In genomic region chr6:116513224-116513875, GRCh38 we compare ENCODE assay signal across 15 cellular contexts. TPM values are rescaled to one million over a fixed set of nuclear protein-coding genes. Genes with fewer than 3 reads are reported as not detected.
A peak's percentile ranks its signal among the peaks of the same experiment; 100 is the strongest.
DNase-seq lines count a peak whose midpoint lies in the region; FAIRE-seq and TF ChIP-seq lines count a peak whose summit lies in the region.
"Had no signal": no experiment of that assay in that cellular context is flagged by ENCODE, and none has a peak within 500 bp of the region (broad histone marks: within the 10 kb centered on the region; RNA-seq: fewer than 3 reads in every experiment).

No MANE protein-coding gene starts in this region.

- WGBS in hepatocyte (ENCODE audit: low lambda C conversion rate, missing lambda C conversion rate), result 92% methylated on average over 2 of the region's 2 CpGs
- WGBS in prostate gland, result 98% methylated on average over 2 of the region's 2 CpGs
- WGBS in testis, 2 donors, result 88 to 92% methylated on average over 2 of the region's 2 CpGs
- WGBS in lower leg skin, 2 donors, result 75 to 80% methylated on average over 2 of the region's 2 CpGs

- TF ChIP-seq POLR2A in prostate gland (IDR thresholded peaks at IDR 0.05) (no peak), testis (IDR thresholded peaks at IDR 0.05) (no peak), lower leg skin (IDR thresholded peaks at IDR 0.05) (no peak)

- H3K9me2 ChIP-seq in hepatocyte (replicated peaks; ENCODE audit: insufficient read depth), result no peaks in the 10 kb centered on the region

- TF ChIP-seq CTCF in astrocyte (IDR thresholded peaks at IDR 0.05; ENCODE audit: insufficient read depth, low read depth, low read length) (no peak), hepatocyte (IDR thresholded peaks at IDR 0.05; ENCODE audit: poor library complexity) (no peak), prostate gland (IDR thresholded peaks at IDR 0.05) (no peak), testis (IDR thresholded peaks at IDR 0.05) (no peak), lower leg skin (IDR thresholded peaks at IDR 0.05) (no peak)

- H3K9me3 ChIP-seq in astrocyte (ENCODE audit: insufficient read depth, low read depth, low read length), result no peaks in the 10 kb centered on the region
- no peaks in the 10 kb centered on the region for H3K9me3 ChIP-seq in hepatocyte (ENCODE audit: low read depth)
- H3K9me3 ChIP-seq in stomach smooth muscle (ENCODE audit: control insufficient read depth in 2 of 2, low read length in 2 of 2), result no peaks in the 10 kb centered on the region
- no peaks in the 10 kb centered on the region for H3K9me3 ChIP-seq in prostate gland
- H3K9me3 ChIP-seq in testis, result no peaks in the 10 kb centered on the region

- no peaks in the 10 kb centered on the region for H3K27me3 Mint-ChIP-seq in astrocyte (ENCODE audit: low read depth, unreplicated experiment)

- H2AFZ ChIP-seq in astrocyte (ENCODE audit: low read depth, low read length) (no peak overlapping the region), hepatocyte (no peak overlapping the region)

- intact Hi-C loops in prostate gland (cut with DNase I), result loop anchor here (5.0 to 10.0 kb wide), 2 partner anchors 51 to 236 kb away; partner anchors contain the start of gene TSPYL1
- intact Hi-C loops in testis (cut with DNase I; ENCODE audit: low total_unique reads), result no loop called here
- intact Hi-C loops in lower leg skin (cut with DNase I; ENCODE audit: low total_unique reads), result no loop called here

- H3K4me1 Mint-ChIP-seq in astrocyte (ENCODE audit: low read depth, unreplicated experiment), result peaks cover 14% of the 10 kb centered on the region

- H3K9me3 Mint-ChIP-seq in astrocyte (ENCODE audit: unreplicated experiment), result peaks cover 4% of the 10 kb centered on the region

- H3K36me3 ChIP-seq in astrocyte (ENCODE audit: insufficient read depth, low read length), result peaks cover 7% of the 10 kb centered on the region
- no peaks in the 10 kb centered on the region for H3K36me3 ChIP-seq in hepatocyte (replicated peaks; ENCODE audit: insufficient read depth, low read depth)
- H3K36me3 ChIP-seq in stomach smooth muscle (ENCODE audit: control insufficient read depth in 2 of 2, insufficient read depth in 2 of 2, low read length in 2 of 2), result peaks cover 0 to 9% of the 10 kb centered on the region in 2 donors
- H3K36me3 ChIP-seq in prostate gland, result no peaks in the 10 kb centered on the region
- no peaks in the 10 kb centered on the region for H3K36me3 ChIP-seq in testis (ENCODE audit: low read depth, missing control alignments)

- peaks cover 23% of the 10 kb centered on the region for H3K79me2 ChIP-seq in astrocyte (ENCODE audit: insufficient read depth, low read length)
- no peaks in the 10 kb centered on the region for H3K79me2 ChIP-seq in hepatocyte

- POLR2A ChIA-PET in HEK293T (lab: Yijun Ruan, JAX), result interaction anchor here (0.5 to 3.3 kb wide), 4 partner anchors 58 to 413 kb away, joined by 3 to 17 read pairs (median 4); partner anchors contain the start of genes NT5DC1, RWDD1 and TSPYL1

- peak overlapping the region; percentile 41 for H3K4me3 Mint-ChIP-seq in astrocyte (ENCODE audit: unreplicated experiment)
- H3K4me3 Mint-ChIP-seq: WTC11 had no signal

- no peaks in the 10 kb centered on the region for H3K27me3 ChIP-seq in astrocyte (ENCODE audit: insufficient read depth, low read length)
- H3K27me3 ChIP-seq in hepatocyte, result no peaks in the 10 kb centered on the region
- no peaks in the 10 kb centered on the region for H3K27me3 ChIP-seq in stomach smooth muscle (ENCODE audit: control insufficient read depth in 1 of 2, insufficient read depth in 2 of 2, low read length in 2 of 2)
- H3K27me3 ChIP-seq in prostate gland (replicated peaks; ENCODE audit: insufficient read depth), result no peaks in the 10 kb centered on the region
- no peaks in the 10 kb centered on the region for H3K27me3 ChIP-seq in testis

- no peak overlapping the region for H3K27ac ChIP-seq in astrocyte (ENCODE audit: low read depth, low read length)
- H3K27ac ChIP-seq in hepatocyte, result no peak overlapping the region
- H3K27ac ChIP-seq in stomach smooth muscle (ENCODE audit: low read length), result no peak overlapping the region
- no peak overlapping the region for H3K27ac ChIP-seq in prostate gland
- no peak overlapping the region for H3K27ac ChIP-seq in testis
- H3K27ac ChIP-seq: SK-N-MC had no signal

- peaks cover 10% of the 10 kb centered on the region for H3K4me1 ChIP-seq in astrocyte (ENCODE audit: insufficient read depth, low read length)
- H3K4me1 ChIP-seq in hepatocyte (ENCODE audit: insufficient read depth), result no peaks in the 10 kb centered on the region
- peaks cover 10% of the 10 kb centered on the region for H3K4me1 ChIP-seq in stomach smooth muscle (ENCODE audit: control insufficient read depth, insufficient read depth, low read length)
- no peaks in the 10 kb centered on the region for H3K4me1 ChIP-seq in prostate gland (replicated peaks)
- no peaks in the 10 kb centered on the region for H3K4me1 ChIP-seq in testis

- peaks cover 3% of the 10 kb centered on the region for H3K36me3 Mint-ChIP-seq in astrocyte (ENCODE audit: low read depth, unreplicated experiment)
- H3K36me3 Mint-ChIP-seq: WTC11 had no signal

- H3K9ac ChIP-seq in astrocyte (ENCODE audit: low read length), result peak overlapping the region; percentile 84
- peak overlapping the region in 1 of 2 donors; percentile 4 for H3K9ac ChIP-seq in stomach smooth muscle (ENCODE audit: low read length in 2 of 2)

- H3K4me2 ChIP-seq in astrocyte (ENCODE audit: low read length), result peak overlapping the region; percentile 83
- peak overlapping the region; percentile 66 for H3K4me2 ChIP-seq in hepatocyte

- H3K27ac Mint-ChIP-seq in astrocyte (ENCODE audit: unreplicated experiment), result no peak overlapping the region
- H3K27ac Mint-ChIP-seq: WTC11 had no signal

- no peaks in the 10 kb centered on the region for H4K20me1 ChIP-seq in astrocyte (ENCODE audit: insufficient read depth, low read length)
- no peaks in the 10 kb centered on the region for H4K20me1 ChIP-seq in hepatocyte (ENCODE audit: insufficient read depth, poor library complexity, severe bottlenecking)

- FAIRE-seq in astrocyte (lab: Jason Lieb, UNC), result no peak

- CTCF ChIA-PET in HEK293T (lab: Yijun Ruan, JAX), result interaction anchor here (0.8 to 1.4 kb wide), 3 partner anchors 9 to 17 kb away, joined by 3 to 7 read pairs (median 5); no protein-coding TSS in a partner anchor

- DNase-seq in HEK293T (ENCODE audit: extremely low spot score) (no peak), astrocyte (ENCODE audit: low read depth) (no peak), hepatocyte (ENCODE audit: low spot score) (no peak), prostate gland (ENCODE audit: low spot score) (no peak), testis (no peak), lower leg skin (ENCODE audit: low spot score in 2 of 2) (no peak)
- DNase-seq: activated naive CD4-positive, alpha-beta T cell treated with anti-CD3 and anti-CD28 coated beads, Interleukin-2, amount 50 U/mL, for 16 hours; COR-L47; NCI-H2107 had no signal

- H3K4me3 ChIP-seq in astrocyte (ENCODE audit: insufficient read depth, low read depth, low read length) (peak overlapping the region; percentile 60), hepatocyte (no peak overlapping the region), stomach smooth muscle (ENCODE audit: low read length in 2 of 2) (peak overlapping the region; percentile 67 to 77), prostate gland (no peak overlapping the region), testis (no peak overlapping the region), lower leg skin (ENCODE audit: low read depth, poor library complexity, severe bottlenecking) (no peak overlapping the region)
- H3K4me3 ChIP-seq: SK-N-MC had no signal

TF ChIP-seq in HEK293T, 16 proteins besides CTCF, POLR2A, EP300 and RAD21:
- TF ChIP-seq FOXM1 (IDR thresholded peaks at IDR 0.05; ENCODE audit: borderline replicate concordance) (no peak), PKNOX1 (IDR thresholded peaks at IDR 0.05) (peak; percentile 66)

RNA-seq across cellular contexts. Expression of gene CALHM5, which starts 1.9 kb away (rescaled TPM):
- total RNA-seq in astrocyte, result 1.8 and 1.9 TPM in 2 replicates
- total RNA-seq in hepatocyte, result 1.2 and 1.7 TPM in 2 replicates
- 0.46 and 0.62 TPM in 2 replicates for polyA plus RNA-seq in hepatocyte
- 1 to 10 TPM in 1 of 2 donors, under 1 TPM in 1; 0.32 to 1.8 TPM for total RNA-seq in prostate gland
- total RNA-seq in testis, result 1 to 10 TPM; 2.0 TPM
- polyA plus RNA-seq in testis (ENCODE audit: insufficient read depth, low read depth, low replicate concordance), result 1.5 TPM
- 1 to 10 TPM in 3 of 4 donors, under 1 TPM in 1; 0.34 to 3.9 (median 1.7) TPM for total RNA-seq in lower leg skin

RNA-seq across cellular contexts. Expression of gene TRAPPC3L, which starts 32.1 kb away (rescaled TPM):
- total RNA-seq in astrocyte (not detected in 2 replicates), hepatocyte (0.40 TPM in 1 of 2 replicates, not detected in the other), prostate gland (not detected), testis (under 1 TPM in 1 of 2 donors, not detected in 1; 0.39 TPM), lower leg skin (not detected)
- polyA plus RNA-seq in hepatocyte (1.2 TPM in 1 of 2 replicates, not detected in the other), testis (ENCODE audit: insufficient read depth, low read depth, low replicate concordance) (0.37 TPM)
- total RNA-seq: fibroblast of villous mesenchyme, WTC11 had no signal

RNA-seq across cellular contexts. Expression of gene CALHM4, which starts 40.2 kb away (rescaled TPM):
- total RNA-seq in astrocyte, result 0.20 TPM in 1 of 2 replicates, not detected in the other
- total RNA-seq in hepatocyte, result not detected in 2 replicates
- polyA plus RNA-seq in hepatocyte, result not detected in 2 replicates
- under 1 TPM in 1 of 2 donors, not detected in 1; 0.57 TPM for total RNA-seq in prostate gland
- total RNA-seq in testis, result under 1 TPM in 1 of 2 donors, not detected in 1; 0.25 TPM
- 1.2 TPM for polyA plus RNA-seq in testis (ENCODE audit: insufficient read depth, low read depth, low replicate concordance)
- 1 to 10 TPM in 1 of 4 donors, not detected in 3; 4.5 TPM for total RNA-seq in lower leg skin
- total RNA-seq: fibroblast of villous mesenchyme, myocyte, subcutaneous adipose tissue, WTC11 had no signal

RNA-seq across cellular contexts. Expression of gene CALHM6, which starts 52.2 kb away (rescaled TPM):
- not detected in 2 replicates for total RNA-seq in astrocyte
- total RNA-seq in hepatocyte, result 0.83 TPM in 1 of 2 replicates, not detected in the other
- polyA plus RNA-seq in hepatocyte, result 0.43 and 0.50 TPM in 2 replicates
- 1 to 10 TPM; 6.3 to 6.7 TPM for total RNA-seq in prostate gland
- 10 to 100 TPM in 1 of 2 donors, 1 to 10 TPM in 1; 9.7 to 10.4 TPM for total RNA-seq in testis
- polyA plus RNA-seq in testis (ENCODE audit: insufficient read depth, low read depth, low replicate concordance), result 15.7 TPM
- total RNA-seq in lower leg skin, result 1 to 10 TPM in 2 of 4 donors, under 1 TPM in 1, not detected in 1; 0.65 to 3.3 (median 2.6) TPM
- total RNA-seq: fibroblast of villous mesenchyme, myocyte had no signal

RNA-seq across cellular contexts. Expression of gene RWDD1, which starts 58.0 kb away (rescaled TPM):
- 42.1 and 45.1 TPM in 2 replicates for total RNA-seq in astrocyte
- total RNA-seq in hepatocyte, result 41.0 and 54.1 TPM in 2 replicates
- 43.3 and 48.8 TPM in 2 replicates for polyA plus RNA-seq in hepatocyte
- total RNA-seq in prostate gland, result 10 to 100 TPM; 26.7 to 40.3 TPM
- 10 to 100 TPM; 20.5 to 27.8 TPM for total RNA-seq in testis
- 15.6 TPM for polyA plus RNA-seq in testis (ENCODE audit: insufficient read depth, low read depth, low replicate concordance)
- total RNA-seq in lower leg skin, result 10 to 100 TPM; 21.9 to 37.1 (median 30.5) TPM

Comparison
In these comparisons a context has a peak if more than half of its experiments do, and no peak if none do; other contexts are left out.
1. H3K4me3 ChIP-seq: peak in astrocyte (single experiment) and stomach smooth muscle (2 of 2); none in hepatocyte (single experiment), prostate gland (0 of 2), testis (0 of 2) and lower leg skin (single experiment).